ENCODE assay signal across 21 cellular contexts in the genomic region with DNA sequence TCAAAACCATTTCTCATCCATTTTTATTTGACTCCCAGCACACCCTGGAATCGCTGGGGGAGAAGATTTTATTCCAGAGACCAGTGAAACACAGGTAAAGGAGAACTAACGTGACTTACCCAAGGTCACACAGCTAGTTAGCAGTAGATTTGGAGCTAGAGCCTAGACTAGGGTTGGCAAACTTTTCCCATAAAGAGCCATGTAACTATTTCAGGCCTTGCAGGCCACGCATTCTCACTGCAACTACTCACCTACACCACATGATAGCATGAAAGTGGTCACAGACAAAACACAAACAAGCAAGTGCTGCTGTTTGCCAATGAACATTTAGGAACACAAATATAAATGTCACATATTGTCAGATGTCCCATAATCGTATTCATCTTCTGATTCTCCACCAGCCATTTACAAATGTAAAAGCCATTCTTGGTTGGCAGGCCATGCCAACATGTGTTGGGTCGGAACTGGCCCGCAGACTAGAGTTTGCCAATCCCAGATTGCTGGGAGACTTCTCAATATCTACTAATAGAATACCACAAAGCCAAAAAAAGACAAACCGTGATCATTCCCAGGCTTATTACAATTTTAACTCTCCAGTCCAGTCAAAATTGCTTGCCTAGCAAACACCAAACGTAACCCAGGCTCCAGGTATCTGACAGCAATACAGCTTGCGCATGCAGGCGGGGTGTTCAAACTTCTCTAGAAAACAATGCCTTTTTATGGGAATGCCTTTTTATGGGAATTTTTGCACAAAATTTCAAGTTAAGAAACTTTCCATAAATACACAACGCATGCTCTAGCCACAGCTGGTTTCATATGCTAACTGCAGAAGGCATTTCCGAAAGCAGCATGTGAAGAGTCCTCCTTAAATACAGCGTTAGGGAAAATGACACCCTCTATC.
"Had no signal": no experiment of that assay in that cellular context is flagged by ENCODE, and none has a peak within 500 bp of the region (broad histone marks: within the 10 kb centered on the region; RNA-seq: fewer than 3 reads in every experiment).

No MANE protein-coding gene starts in this region.

- H3K4me1 ChIP-seq: uterus had no signal

- DNase-seq: activated B cell treated with CpG ODN at 0.5 μM for 24 hours; activated CD4-positive, alpha-beta T cell treated with anti-CD3 and anti-CD28 coated beads, Interleukin-2, amount 10 ng/mL, durations not matched to agents 24 days and 14 days; activated CD8-positive, alpha-beta memory T cell treated with anti-CD3 and anti-CD28 coated beads, Interleukin-2, amount 50 U/mL, for 48 hours; activated naive CD8-positive, alpha-beta T cell treated with anti-CD3 and anti-CD28 coated beads for 36 hours; activated T-cell treated with anti-CD3 and anti-CD28 coated beads, Interleukin-2, amount 50 U/mL, for 72 hours; amygdala; brain microvascular endothelial cell; cerebellar nuclear complex; dermis blood vessel endothelial cell; effector memory CD8-positive, alpha-beta T cell; heart right ventricle; left colon; mucosa of descending colon; natural killer cell; occipital lobe; uterus had no signal

- H3K27me3 ChIP-seq: brain microvascular endothelial cell, gastroesophageal sphincter, heart right ventricle, uterus had no signal

- H3K9me3 ChIP-seq: gastroesophageal sphincter, heart right ventricle, mucosa of descending colon, uterus had no signal

- H3K4me1 Mint-ChIP-seq: activated CD4-positive, alpha-beta T cell treated with anti-CD3 and anti-CD28 coated beads, Interleukin-2, amount 10 ng/mL, durations not matched to agents 24 days and 14 days; activated naive CD8-positive, alpha-beta T cell treated with anti-CD3 and anti-CD28 coated beads for 36 hours had no signal

- H3K4me3 Mint-ChIP-seq: activated B cell treated with CpG ODN at 0.5 μM for 24 hours; activated CD4-positive, alpha-beta T cell treated with anti-CD3 and anti-CD28 coated beads, Interleukin-2, amount 10 ng/mL, durations not matched to agents 24 days and 14 days; activated naive CD8-positive, alpha-beta T cell treated with anti-CD3 and anti-CD28 coated beads for 36 hours; activated T-cell treated with anti-CD3 and anti-CD28 coated beads, Interleukin-2, amount 50 U/mL, for 72 hours; effector memory CD8-positive, alpha-beta T cell; natural killer cell; stimulated activated memory B cell treated with anti-CD40 and anti-IgM and Interleukin-4, amounts not matched to agents 10 μg/mL and 1 μg/mL and 100 μg/mL, for 72 hours; T-helper 2 cell treated with Interferon-gamma antibody and Interleukin-4, amounts not matched to agents 5 μg/mL and 100 μg/mL, for 36 hours had no signal

- H3K36me3 ChIP-seq: gastroesophageal sphincter, heart right ventricle, uterus had no signal

- H3K27ac Mint-ChIP-seq: activated B cell treated with CpG ODN at 0.5 μM for 24 hours; activated CD4-positive, alpha-beta T cell treated with anti-CD3 and anti-CD28 coated beads, Interleukin-2, amount 10 ng/mL, durations not matched to agents 24 days and 14 days; activated naive CD8-positive, alpha-beta T cell treated with anti-CD3 and anti-CD28 coated beads for 36 hours; activated T-cell treated with anti-CD3 and anti-CD28 coated beads, Interleukin-2, amount 50 U/mL, for 72 hours; effector memory CD8-positive, alpha-beta T cell; natural killer cell; stimulated activated memory B cell treated with anti-CD40 and anti-IgM and Interleukin-4, amounts not matched to agents 10 μg/mL and 1 μg/mL and 100 μg/mL, for 72 hours; T-helper 2 cell treated with Interferon-gamma antibody and Interleukin-4, amounts not matched to agents 5 μg/mL and 100 μg/mL, for 36 hours had no signal

- H3K27ac ChIP-seq: brain microvascular endothelial cell, epithelial cell of prostate had no signal

- H3K9me3 Mint-ChIP-seq: activated B cell treated with CpG ODN at 0.5 μM for 24 hours; activated CD4-positive, alpha-beta T cell treated with anti-CD3 and anti-CD28 coated beads, Interleukin-2, amount 10 ng/mL, durations not matched to agents 24 days and 14 days; activated naive CD8-positive, alpha-beta T cell treated with anti-CD3 and anti-CD28 coated beads for 36 hours; activated T-cell treated with anti-CD3 and anti-CD28 coated beads, Interleukin-2, amount 50 U/mL, for 72 hours; natural killer cell; stimulated activated memory B cell treated with anti-CD40 and anti-IgM and Interleukin-4, amounts not matched to agents 10 μg/mL and 1 μg/mL and 100 μg/mL, for 72 hours; T-helper 2 cell treated with Interferon-gamma antibody and Interleukin-4, amounts not matched to agents 5 μg/mL and 100 μg/mL, for 36 hours had no signal

- H3K4me3 ChIP-seq: gastroesophageal sphincter, heart right ventricle, lung, mucosa of descending colon, uterus had no signal

- H3K36me3 Mint-ChIP-seq: activated naive CD8-positive, alpha-beta T cell treated with anti-CD3 and anti-CD28 coated beads for 36 hours; natural killer cell; stimulated activated memory B cell treated with anti-CD40 and anti-IgM and Interleukin-4, amounts not matched to agents 10 μg/mL and 1 μg/mL and 100 μg/mL, for 72 hours had no signal
